In the genomic region with DNA sequence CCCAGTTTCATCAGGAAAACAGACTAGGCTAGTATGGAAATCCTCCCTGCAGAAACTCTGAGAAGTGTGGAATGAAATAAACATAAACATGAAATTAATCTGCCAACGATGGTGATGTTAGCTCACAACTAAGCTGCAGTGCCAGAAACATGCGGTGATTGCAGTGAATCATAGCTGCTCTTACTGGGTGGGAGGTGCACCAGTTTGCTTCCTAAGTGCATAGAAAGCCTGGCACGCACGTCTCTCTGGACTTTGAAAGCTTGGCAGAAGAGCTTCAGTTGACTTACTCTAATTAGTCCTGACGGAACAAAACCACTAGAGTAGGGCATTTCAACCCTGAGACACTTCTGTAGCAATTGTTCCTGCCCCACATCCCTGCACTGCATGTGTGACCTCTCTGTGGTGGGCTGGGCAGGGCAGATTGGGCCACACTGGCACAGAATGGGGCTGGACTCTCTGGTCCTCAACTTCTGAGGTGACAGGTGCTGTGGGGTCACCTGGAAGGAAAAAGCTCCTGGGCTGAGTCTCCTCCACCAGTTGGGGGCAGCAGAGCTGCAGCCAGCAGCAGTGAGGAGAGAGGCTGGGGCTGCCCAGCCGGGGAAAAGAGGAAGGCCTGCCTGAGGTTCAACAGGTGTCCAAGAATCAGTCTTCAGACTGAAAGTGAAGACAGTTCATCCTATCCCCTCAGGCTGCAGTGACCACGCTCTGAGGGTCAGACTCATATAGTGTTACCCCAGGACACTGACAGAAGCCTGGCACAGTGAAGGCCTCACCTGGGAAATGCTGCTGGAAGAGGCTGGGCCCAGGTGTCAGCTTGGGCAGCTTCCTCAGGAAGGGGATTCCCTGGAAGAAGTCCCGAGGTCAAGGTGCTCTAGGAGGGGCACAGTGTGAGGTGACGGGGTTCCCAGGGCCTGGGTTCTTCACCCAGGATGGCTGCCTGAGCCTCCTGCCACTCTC, we compare ENCODE assay signal across 9 cellular contexts. TPM values are rescaled to one million over a fixed set of nuclear protein-coding genes. Genes with fewer than 3 reads are reported as not detected.
DNase-seq lines count a peak whose midpoint lies in the region; ATAC-seq and TF ChIP-seq lines count a peak whose summit lies in the region.
"Had no signal": no experiment of that assay in that cellular context is flagged by ENCODE, and none has a peak within 500 bp of the region (broad histone marks: within the 10 kb centered on the region; RNA-seq: fewer than 3 reads in every experiment).

No MANE protein-coding gene starts in this region.

- intact Hi-C loops in activated CD8-positive, alpha-beta T cell treated with anti-CD3 and anti-CD28 coated beads for 36 hours (cut with micrococcal nuclease), result no loop called here

- H3K27ac ChIP-seq in liver (ENCODE audit: low read depth in 1 of 2, low read length in 2 of 2), result peak overlapping the region in 1 of 2 donors; percentile 76

- no peaks in the 10 kb centered on the region for H3K9me3 ChIP-seq in liver (ENCODE audit: control insufficient read depth in 4 of 4, low read length in 3 of 4)

- H3K36me3 ChIP-seq in liver (ENCODE audit: control insufficient read depth in 4 of 4, insufficient read depth in 3 of 4, low read depth in 1 of 4, low read length in 3 of 4), result no peaks in the 10 kb centered on the region

- TF ChIP-seq CTCF in HFFc6 (IDR thresholded peaks at IDR 0.05) (peak; percentile 70), liver (IDR thresholded peaks at IDR 0.05; ENCODE audit: low read depth, low read length, missing input control) (peak; percentile 54)
- TF ChIP-seq CTCF in activated CD8-positive, alpha-beta T cell treated with anti-CD3 and anti-CD28 coated beads for 36 hours (IDR thresholded peaks at IDR 0.05), result peak; percentile 47

- peak; percentile 75 to 77 for TF ChIP-seq RAD21 in liver (IDR thresholded peaks at IDR 0.05)

- no peak overlapping the region for H3K27ac Mint-ChIP-seq in HFFc6
- H3K27ac Mint-ChIP-seq in activated CD8-positive, alpha-beta T cell treated with anti-CD3 and anti-CD28 coated beads for 36 hours, result no peak overlapping the region

- no peak overlapping the region for H3K4me3 ChIP-seq in liver (ENCODE audit: low read depth in 1 of 3, low read length in 3 of 3)

- peaks cover 4% of the 10 kb centered on the region for H3K9me3 Mint-ChIP-seq in HFFc6
- no peaks in the 10 kb centered on the region for H3K9me3 Mint-ChIP-seq in activated CD8-positive, alpha-beta T cell treated with anti-CD3 and anti-CD28 coated beads for 36 hours

- CTCF ChIA-PET in activated CD8-positive, alpha-beta T cell treated with anti-CD3 and anti-CD28 coated beads for 36 hours (lab: Charles Lee), result interaction anchor here (0.9 to 2.3 kb wide), 15 partner anchors 11 to 270 kb away, joined by 3 to 10 read pairs (median 4); a partner anchor contains a TSS

- WGBS in liver, result 37% methylated on average over 9 of the region's 9 CpGs

- H3K36me3 Mint-ChIP-seq in HFFc6 (ENCODE audit: low read depth), result no peaks in the 10 kb centered on the region
- no peaks in the 10 kb centered on the region for H3K36me3 Mint-ChIP-seq in activated CD8-positive, alpha-beta T cell treated with anti-CD3 and anti-CD28 coated beads for 36 hours (ENCODE audit: low read depth)

- no peak overlapping the region for H3K9ac ChIP-seq in liver (ENCODE audit: low read depth in 1 of 2, low read length in 2 of 2)

- ATAC-seq in activated CD8-positive, alpha-beta T cell treated with anti-CD3 and anti-CD28 coated beads for 36 hours, result peak; percentile 51
- ATAC-seq in HG02798 (IDR thresholded peaks at IDR 0.05; ENCODE audit: poor library complexity, unreplicated experiment), result no peak
- ATAC-seq in HG03039 (IDR thresholded peaks at IDR 0.05; ENCODE audit: unreplicated experiment), result no peak

- H3K4me1 ChIP-seq in liver (ENCODE audit: control insufficient read depth in 4 of 4, insufficient read depth in 4 of 4, low read length in 3 of 4), result peaks cover 0 to 16% (median 10%) of the 10 kb centered on the region in 4 donors

- H3K4me3 Mint-ChIP-seq in HFFc6, result no peak overlapping the region
- no peak overlapping the region for H3K4me3 Mint-ChIP-seq in activated CD8-positive, alpha-beta T cell treated with anti-CD3 and anti-CD28 coated beads for 36 hours

- POLR2A ChIA-PET in activated CD8-positive, alpha-beta T cell treated with anti-CD3 and anti-CD28 coated beads for 36 hours (lab: Charles Lee), result no interaction called here

- peak; percentile 17 to 50 for DNase-seq in NCI-H526 (lab: John Stamatoyannopoulos, UW)
- no peak for DNase-seq in NCI-H526 treated with DMSO at 0.1 percent for 48 hours (lab: John Stamatoyannopoulos, UW)
- DNase-seq in HFFc6, result peak; percentile 35
- DNase-seq in activated CD8-positive, alpha-beta T cell treated with anti-CD3 and anti-CD28 coated beads for 36 hours, result peak; percentile 31
- DNase-seq in T1000 (lab: John Stamatoyannopoulos, UW), result no peak

- peaks cover 13% of the 10 kb centered on the region for H3K27me3 Mint-ChIP-seq in HFFc6 (ENCODE audit: insufficient read depth)
- H3K27me3 Mint-ChIP-seq in activated CD8-positive, alpha-beta T cell treated with anti-CD3 and anti-CD28 coated beads for 36 hours, result no peaks in the 10 kb centered on the region

- H3K27me3 ChIP-seq in liver (ENCODE audit: control insufficient read depth in 4 of 4, insufficient read depth in 4 of 4, low read length in 3 of 4), result no peaks in the 10 kb centered on the region

- no peaks in the 10 kb centered on the region; the same call in 1 of the 2 replicates for H3K4me1 Mint-ChIP-seq in HFFc6 (ENCODE audit: low read depth)
- H3K4me1 Mint-ChIP-seq in activated CD8-positive, alpha-beta T cell treated with anti-CD3 and anti-CD28 coated beads for 36 hours (ENCODE audit: low read depth), result no peaks in the 10 kb centered on the region

TF ChIP-seq in liver, 16 proteins besides CTCF, POLR2A, EP300 and RAD21:
- TF ChIP-seq RXRA (IDR thresholded peaks at IDR 0.05), result peak; percentile 45 to 50
- peak; percentile 41 to 71 for TF ChIP-seq HNF4A (conservative IDR thresholded peaks at IDR 0.05)
- no peak for TF ChIP-seq HNF4G (IDR thresholded peaks at IDR 0.05)
- TF ChIP-seq NR2F2 (IDR thresholded peaks at IDR 0.05), result no peak
- TF ChIP-seq SP1 (IDR thresholded peaks at IDR 0.05), result peak; percentile 57
- TF ChIP-seq TAF1 (conservative IDR thresholded peaks at IDR 0.05), result no peak
- TF ChIP-seq, protein P1, sequence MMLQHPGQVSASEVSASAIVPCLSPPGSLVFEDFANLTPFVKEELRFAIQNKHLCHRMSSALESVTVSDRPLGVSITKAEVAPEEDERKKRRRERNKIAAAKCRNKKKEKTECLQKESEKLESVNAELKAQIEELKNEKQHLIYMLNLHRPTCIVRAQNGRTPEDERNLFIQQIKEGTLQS (IDR thresholded peaks at IDR 0.05), result no peak
- no peak for TF ChIP-seq YY1 (IDR thresholded peaks at IDR 0.05)
- no peak for TF ChIP-seq FOXA1 (IDR thresholded peaks at IDR 0.05)
- TF ChIP-seq EGR1 (IDR thresholded peaks at IDR 0.05; ENCODE audit: low read depth in 2 of 2), result no peak
- TF ChIP-seq FOXA2 (IDR thresholded peaks at IDR 0.05), result no peak
- TF ChIP-seq, protein P2, sequence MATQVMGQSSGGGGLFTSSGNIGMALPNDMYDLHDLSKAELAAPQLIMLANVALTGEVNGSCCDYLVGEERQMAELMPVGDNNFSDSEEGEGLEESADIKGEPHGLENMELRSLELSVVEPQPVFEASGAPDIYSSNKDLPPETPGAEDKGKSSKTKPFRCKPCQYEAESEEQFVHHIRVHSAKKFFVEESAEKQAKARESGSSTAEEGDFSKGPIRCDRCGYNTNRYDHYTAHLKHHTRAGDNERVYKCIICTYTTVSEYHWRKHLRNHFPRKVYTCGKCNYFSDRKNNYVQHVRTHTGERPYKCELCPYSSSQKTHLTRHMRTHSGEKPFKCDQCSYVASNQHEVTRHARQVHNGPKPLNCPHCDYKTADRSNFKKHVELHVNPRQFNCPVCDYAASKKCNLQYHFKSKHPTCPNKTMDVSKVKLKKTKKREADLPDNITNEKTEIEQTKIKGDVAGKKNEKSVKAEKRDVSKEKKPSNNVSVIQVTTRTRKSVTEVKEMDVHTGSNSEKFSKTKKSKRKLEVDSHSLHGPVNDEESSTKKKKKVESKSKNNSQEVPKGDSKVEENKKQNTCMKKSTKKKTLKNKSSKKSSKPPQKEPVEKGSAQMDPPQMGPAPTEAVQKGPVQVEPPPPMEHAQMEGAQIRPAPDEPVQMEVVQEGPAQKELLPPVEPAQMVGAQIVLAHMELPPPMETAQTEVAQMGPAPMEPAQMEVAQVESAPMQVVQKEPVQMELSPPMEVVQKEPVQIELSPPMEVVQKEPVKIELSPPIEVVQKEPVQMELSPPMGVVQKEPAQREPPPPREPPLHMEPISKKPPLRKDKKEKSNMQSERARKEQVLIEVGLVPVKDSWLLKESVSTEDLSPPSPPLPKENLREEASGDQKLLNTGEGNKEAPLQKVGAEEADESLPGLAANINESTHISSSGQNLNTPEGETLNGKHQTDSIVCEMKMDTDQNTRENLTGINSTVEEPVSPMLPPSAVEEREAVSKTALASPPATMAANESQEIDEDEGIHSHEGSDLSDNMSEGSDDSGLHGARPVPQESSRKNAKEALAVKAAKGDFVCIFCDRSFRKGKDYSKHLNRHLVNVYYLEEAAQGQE (IDR thresholded peaks at IDR 0.05), result no peak
- TF ChIP-seq, protein P3, sequence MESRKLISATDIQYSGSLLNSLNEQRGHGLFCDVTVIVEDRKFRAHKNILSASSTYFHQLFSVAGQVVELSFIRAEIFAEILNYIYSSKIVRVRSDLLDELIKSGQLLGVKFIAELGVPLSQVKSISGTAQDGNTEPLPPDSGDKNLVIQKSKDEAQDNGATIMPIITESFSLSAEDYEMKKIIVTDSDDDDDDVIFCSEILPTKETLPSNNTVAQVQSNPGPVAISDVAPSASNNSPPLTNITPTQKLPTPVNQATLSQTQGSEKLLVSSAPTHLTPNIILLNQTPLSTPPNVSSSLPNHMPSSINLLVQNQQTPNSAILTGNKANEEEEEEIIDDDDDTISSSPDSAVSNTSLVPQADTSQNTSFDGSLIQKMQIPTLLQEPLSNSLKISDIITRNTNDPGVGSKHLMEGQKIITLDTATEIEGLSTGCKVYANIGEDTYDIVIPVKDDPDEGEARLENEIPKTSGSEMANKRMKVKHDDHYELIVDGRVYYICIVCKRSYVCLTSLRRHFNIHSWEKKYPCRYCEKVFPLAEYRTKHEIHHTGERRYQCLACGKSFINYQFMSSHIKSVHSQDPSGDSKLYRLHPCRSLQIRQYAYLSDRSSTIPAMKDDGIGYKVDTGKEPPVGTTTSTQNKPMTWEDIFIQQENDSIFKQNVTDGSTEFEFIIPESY (IDR thresholded peaks at IDR 0.05), result no peak
- TF ChIP-seq, protein P4, sequence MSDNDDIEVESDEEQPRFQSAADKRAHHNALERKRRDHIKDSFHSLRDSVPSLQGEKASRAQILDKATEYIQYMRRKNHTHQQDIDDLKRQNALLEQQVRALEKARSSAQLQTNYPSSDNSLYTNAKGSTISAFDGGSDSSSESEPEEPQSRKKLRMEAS (IDR thresholded peaks at IDR 0.05), result no peak
- no peak for TF ChIP-seq GABPA (IDR thresholded peaks at IDR 0.05 in 1 of 2, conservative IDR thresholded peaks at IDR 0.05 in 1 of 2)
- no peak for TF ChIP-seq JUND (IDR thresholded peaks at IDR 0.05)

RNA-seq across cellular contexts. Expression of a gene that starts 40.5 kb away (rescaled TPM):
- total RNA-seq in HFFc6 (2021; fragmentation: NEBNext Ultra II Directional; extraction: Animal tissue kit (Norgen Biotek cat#: 25700)), result not detected
- not detected for total RNA-seq in activated CD8-positive, alpha-beta T cell treated with anti-CD3 and anti-CD28 coated beads for 36 hours
- not detected for total RNA-seq in liver
- polyA plus RNA-seq in liver, result not detected
- total RNA-seq: pulmonary artery endothelial cell had no signal

Comparison
In these comparisons a context has a peak if more than half of its experiments do, and no peak if none do; other contexts are left out.
1. DNase-seq: peak in NCI-H526 (2 of 2), HFFc6 (single experiment) and activated CD8-positive, alpha-beta T cell treated with anti-CD3 and anti-CD28 coated beads for 36 hours (single experiment); none in NCI-H526 treated with DMSO at 0.1 percent for 48 hours (single experiment) and T1000 (single experiment).
2. Peak in every context shown above with its lines, with median percentiles within 50 percentile points of each other: CTCF ChIP-seq.